2 cellular contexts compared by ENCODE assay signal in the genomic region with DNA sequence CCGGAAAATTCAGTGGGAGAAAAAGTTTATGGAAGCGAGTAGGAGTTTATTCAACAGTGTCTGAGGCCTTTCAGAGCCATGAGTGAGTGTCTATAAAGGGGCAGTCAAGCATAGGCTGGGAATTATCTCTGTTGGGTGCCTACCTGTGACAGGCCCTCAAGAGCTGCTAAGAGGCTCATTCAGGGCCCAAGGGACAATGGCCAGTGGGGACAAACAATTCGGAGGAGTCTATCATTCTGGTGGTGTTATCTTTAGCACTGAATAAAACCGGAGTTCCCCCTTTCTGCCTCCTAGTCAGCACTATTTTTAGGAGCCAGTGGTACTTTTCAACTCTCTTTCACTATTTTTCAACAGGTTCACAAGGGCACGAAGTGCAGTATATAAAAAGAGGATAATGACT.
TF ChIP-seq lines count a peak whose summit lies in the region.

No MANE protein-coding gene starts in this region.

TF ChIP-seq in GM12878, 131 proteins besides CTCF, POLR2A, EP300 and RAD21 (continued from another document):
- TF ChIP-seq, protein P1, sequence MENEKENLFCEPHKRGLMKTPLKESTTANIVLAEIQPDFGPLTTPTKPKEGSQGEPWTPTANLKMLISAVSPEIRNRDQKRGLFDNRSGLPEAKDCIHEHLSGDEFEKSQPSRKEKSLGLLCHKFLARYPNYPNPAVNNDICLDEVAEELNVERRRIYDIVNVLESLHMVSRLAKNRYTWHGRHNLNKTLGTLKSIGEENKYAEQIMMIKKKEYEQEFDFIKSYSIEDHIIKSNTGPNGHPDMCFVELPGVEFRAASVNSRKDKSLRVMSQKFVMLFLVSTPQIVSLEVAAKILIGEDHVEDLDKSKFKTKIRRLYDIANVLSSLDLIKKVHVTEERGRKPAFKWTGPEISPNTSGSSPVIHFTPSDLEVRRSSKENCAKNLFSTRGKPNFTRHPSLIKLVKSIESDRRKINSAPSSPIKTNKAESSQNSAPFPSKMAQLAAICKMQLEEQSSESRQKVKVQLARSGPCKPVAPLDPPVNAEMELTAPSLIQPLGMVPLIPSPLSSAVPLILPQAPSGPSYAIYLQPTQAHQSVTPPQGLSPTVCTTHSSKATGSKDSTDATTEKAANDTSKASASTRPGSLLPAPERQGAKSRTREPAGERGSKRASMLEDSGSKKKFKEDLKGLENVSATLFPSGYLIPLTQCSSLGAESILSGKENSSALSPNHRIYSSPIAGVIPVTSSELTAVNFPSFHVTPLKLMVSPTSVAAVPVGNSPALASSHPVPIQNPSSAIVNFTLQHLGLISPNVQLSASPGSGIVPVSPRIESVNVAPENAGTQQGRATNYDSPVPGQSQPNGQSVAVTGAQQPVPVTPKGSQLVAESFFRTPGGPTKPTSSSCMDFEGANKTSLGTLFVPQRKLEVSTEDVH (IDR thresholded peaks at IDR 0.05; ENCODE audit: low read depth, partially characterized antibody), result no peak
- TF ChIP-seq MEF2B (IDR thresholded peaks at IDR 0.05; ENCODE audit: partially characterized antibody, poor library complexity, severe bottlenecking), result peak; percentile 87
- TF ChIP-seq RFX5 (IDR thresholded peaks at IDR 0.05; ENCODE audit: low read depth, low read length), result no peak
- TF ChIP-seq, protein P2, sequence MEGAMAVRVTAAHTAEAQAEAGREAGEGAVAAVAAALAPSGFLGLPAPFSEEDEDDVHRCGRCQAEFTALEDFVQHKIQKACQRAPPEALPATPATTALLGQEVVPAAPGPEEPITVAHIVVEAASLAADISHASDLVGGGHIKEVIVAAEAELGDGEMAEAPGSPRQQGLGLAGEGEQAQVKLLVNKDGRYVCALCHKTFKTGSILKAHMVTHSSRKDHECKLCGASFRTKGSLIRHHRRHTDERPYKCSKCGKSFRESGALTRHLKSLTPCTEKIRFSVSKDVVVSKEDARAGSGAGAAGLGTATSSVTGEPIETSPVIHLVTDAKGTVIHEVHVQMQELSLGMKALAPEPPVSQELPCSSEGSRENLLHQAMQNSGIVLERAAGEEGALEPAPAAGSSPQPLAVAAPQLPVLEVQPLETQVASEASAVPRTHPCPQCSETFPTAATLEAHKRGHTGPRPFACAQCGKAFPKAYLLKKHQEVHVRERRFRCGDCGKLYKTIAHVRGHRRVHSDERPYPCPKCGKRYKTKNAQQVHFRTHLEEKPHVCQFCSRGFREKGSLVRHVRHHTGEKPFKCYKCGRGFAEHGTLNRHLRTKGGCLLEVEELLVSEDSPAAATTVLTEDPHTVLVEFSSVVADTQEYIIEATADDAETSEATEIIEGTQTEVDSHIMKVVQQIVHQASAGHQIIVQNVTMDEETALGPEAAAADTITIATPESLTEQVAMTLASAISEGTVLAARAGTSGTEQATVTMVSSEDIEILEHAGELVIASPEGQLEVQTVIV (IDR thresholded peaks at IDR 0.05; ENCODE audit: borderline replicate concordance, partially characterized antibody), result no peak
- TF ChIP-seq BCL11A (IDR thresholded peaks at IDR 0.05; ENCODE audit: low read depth, low read length), result 0 out of 2 replicates have a peak, but pooled peaks have one; percentile 3
- TF ChIP-seq, protein P3, sequence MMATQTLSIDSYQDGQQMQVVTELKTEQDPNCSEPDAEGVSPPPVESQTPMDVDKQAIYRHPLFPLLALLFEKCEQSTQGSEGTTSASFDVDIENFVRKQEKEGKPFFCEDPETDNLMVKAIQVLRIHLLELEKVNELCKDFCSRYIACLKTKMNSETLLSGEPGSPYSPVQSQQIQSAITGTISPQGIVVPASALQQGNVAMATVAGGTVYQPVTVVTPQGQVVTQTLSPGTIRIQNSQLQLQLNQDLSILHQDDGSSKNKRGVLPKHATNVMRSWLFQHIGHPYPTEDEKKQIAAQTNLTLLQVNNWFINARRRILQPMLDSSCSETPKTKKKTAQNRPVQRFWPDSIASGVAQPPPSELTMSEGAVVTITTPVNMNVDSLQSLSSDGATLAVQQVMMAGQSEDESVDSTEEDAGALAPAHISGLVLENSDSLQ (IDR thresholded peaks at IDR 0.05), result no peak

TF ChIP-seq in SK-N-SH treated with all-trans-retinoic acid at 6 μM for 48 hours, 23 proteins besides CTCF, POLR2A, EP300 and RAD21 (continued from another document):
- TF ChIP-seq, protein P4, sequence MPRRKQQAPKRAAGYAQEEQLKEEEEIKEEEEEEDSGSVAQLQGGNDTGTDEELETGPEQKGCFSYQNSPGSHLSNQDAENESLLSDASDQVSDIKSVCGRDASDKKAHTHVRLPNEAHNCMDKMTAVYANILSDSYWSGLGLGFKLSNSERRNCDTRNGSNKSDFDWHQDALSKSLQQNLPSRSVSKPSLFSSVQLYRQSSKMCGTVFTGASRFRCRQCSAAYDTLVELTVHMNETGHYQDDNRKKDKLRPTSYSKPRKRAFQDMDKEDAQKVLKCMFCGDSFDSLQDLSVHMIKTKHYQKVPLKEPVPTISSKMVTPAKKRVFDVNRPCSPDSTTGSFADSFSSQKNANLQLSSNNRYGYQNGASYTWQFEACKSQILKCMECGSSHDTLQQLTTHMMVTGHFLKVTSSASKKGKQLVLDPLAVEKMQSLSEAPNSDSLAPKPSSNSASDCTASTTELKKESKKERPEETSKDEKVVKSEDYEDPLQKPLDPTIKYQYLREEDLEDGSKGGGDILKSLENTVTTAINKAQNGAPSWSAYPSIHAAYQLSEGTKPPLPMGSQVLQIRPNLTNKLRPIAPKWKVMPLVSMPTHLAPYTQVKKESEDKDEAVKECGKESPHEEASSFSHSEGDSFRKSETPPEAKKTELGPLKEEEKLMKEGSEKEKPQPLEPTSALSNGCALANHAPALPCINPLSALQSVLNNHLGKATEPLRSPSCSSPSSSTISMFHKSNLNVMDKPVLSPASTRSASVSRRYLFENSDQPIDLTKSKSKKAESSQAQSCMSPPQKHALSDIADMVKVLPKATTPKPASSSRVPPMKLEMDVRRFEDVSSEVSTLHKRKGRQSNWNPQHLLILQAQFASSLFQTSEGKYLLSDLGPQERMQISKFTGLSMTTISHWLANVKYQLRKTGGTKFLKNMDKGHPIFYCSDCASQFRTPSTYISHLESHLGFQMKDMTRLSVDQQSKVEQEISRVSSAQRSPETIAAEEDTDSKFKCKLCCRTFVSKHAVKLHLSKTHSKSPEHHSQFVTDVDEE (CRISPR knock-in tag; IDR thresholded peaks at IDR 0.05), result no peak
- TF ChIP-seq, protein P5, sequence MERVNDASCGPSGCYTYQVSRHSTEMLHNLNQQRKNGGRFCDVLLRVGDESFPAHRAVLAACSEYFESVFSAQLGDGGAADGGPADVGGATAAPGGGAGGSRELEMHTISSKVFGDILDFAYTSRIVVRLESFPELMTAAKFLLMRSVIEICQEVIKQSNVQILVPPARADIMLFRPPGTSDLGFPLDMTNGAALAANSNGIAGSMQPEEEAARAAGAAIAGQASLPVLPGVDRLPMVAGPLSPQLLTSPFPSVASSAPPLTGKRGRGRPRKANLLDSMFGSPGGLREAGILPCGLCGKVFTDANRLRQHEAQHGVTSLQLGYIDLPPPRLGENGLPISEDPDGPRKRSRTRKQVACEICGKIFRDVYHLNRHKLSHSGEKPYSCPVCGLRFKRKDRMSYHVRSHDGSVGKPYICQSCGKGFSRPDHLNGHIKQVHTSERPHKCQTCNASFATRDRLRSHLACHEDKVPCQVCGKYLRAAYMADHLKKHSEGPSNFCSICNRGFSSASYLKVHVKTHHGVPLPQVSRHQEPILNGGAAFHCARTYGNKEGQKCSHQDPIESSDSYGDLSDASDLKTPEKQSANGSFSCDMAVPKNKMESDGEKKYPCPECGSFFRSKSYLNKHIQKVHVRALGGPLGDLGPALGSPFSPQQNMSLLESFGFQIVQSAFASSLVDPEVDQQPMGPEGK (CRISPR knock-in tag; IDR thresholded peaks at IDR 0.05; ENCODE audit: borderline replicate concordance), result no peak
- TF ChIP-seq TCF4 (CRISPR knock-in tag; IDR thresholded peaks at IDR 0.05; ENCODE audit: borderline replicate concordance), result no peak
- no peak for TF ChIP-seq ZNF70 (CRISPR knock-in tag; IDR thresholded peaks at IDR 0.05)
- TF ChIP-seq OSR1 (CRISPR knock-in tag; IDR thresholded peaks at IDR 0.05), result no peak
- TF ChIP-seq PPARA (CRISPR knock-in tag; IDR thresholded peaks at IDR 0.05; ENCODE audit: borderline replicate concordance), result no peak
